In the genomic region with DNA sequence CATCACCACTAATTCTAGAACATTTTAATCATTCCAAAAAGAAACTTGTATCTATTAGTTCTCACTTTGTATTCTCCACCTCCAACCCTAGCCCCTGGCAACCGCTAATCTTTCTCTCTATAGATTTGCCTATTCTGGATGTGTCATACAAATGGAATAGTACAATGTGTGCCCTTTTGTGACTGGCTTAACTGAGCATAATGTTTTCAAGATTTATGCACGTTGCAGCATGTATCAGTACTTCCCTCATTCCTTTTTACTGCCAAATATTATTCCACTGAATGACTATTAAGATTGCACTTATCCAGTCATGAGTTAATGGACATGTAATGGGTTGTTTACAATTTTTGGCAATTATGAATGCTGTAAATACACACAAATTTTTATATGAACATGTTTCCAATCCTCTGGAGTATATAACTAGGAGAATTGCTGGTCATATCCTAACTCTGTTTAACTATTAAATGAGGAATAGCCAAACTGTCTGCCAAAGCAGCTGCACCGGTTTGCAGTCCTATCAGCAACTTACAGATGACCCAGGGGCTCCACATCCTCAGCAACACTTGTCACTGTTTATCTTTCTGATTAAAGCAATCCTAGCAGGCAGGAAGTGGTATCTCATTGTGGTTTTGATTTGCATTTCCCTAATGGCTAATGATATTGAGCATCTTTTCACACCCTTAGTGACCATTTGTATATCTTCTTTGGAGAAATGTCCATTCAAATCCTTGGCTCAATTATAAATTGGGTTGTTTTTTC, we compare ENCODE assay signal across 1 cellular context.
TF ChIP-seq lines count a peak whose summit lies in the region.

No MANE protein-coding gene starts in this region.

TF ChIP-seq in K562, 482 proteins besides CTCF, POLR2A, EP300 and RAD21 (continued from another document and continues in another):
- peak; percentile 85; the same call in 1 of the 2 replicates for TF ChIP-seq RUNX1 (IDR thresholded peaks at IDR 0.05; ENCODE audit: low read depth)
- peak; percentile 93 for TF ChIP-seq SOX6 (IDR thresholded peaks at IDR 0.05)
- no peak for TF ChIP-seq ZNF75A (CRISPR knock-in tag; IDR thresholded peaks at IDR 0.05)
- TF ChIP-seq, protein P1, sequence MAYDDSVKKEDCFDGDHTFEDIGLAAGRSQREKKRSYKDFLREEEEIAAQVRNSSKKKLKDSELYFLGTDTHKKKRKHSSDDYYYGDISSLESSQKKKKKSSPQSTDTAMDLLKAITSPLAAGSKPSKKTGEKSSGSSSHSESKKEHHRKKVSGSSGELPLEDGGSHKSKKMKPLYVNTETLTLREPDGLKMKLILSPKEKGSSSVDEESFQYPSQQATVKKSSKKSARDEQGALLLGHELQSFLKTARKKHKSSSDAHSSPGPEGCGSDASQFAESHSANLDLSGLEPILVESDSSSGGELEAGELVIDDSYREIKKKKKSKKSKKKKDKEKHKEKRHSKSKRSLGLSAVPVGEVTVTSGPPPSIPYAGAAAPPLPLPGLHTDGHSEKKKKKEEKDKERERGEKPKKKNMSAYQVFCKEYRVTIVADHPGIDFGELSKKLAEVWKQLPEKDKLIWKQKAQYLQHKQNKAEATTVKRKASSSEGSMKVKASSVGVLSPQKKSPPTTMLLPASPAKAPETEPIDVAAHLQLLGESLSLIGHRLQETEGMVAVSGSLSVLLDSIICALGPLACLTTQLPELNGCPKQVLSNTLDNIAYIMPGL (CRISPR knock-in tag; IDR thresholded peaks at IDR 0.05), result no peak
- TF ChIP-seq ZKSCAN8 (CRISPR knock-in tag; IDR thresholded peaks at IDR 0.05), result no peak; the same call in 1 of the 2 replicates
- peak; percentile 53; the same call in 1 of the 2 replicates for TF ChIP-seq LCOR (CRISPR knock-in tag; IDR thresholded peaks at IDR 0.05)
- TF ChIP-seq ZBTB8A (IDR thresholded peaks at IDR 0.05; ENCODE audit: partially characterized antibody), result no peak
- 0 out of 2 replicates have a peak, but pooled peaks have one; percentile 35 for TF ChIP-seq MEF2D (tag; conservative IDR thresholded peaks at IDR 0.05; ENCODE audit: low read depth)
- TF ChIP-seq ZNF764 (CRISPR knock-in tag; IDR thresholded peaks at IDR 0.05; ENCODE audit: low read depth), result no peak
- TF ChIP-seq, protein P2, sequence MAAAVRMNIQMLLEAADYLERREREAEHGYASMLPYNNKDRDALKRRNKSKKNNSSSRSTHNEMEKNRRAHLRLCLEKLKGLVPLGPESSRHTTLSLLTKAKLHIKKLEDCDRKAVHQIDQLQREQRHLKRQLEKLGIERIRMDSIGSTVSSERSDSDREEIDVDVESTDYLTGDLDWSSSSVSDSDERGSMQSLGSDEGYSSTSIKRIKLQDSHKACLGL (CRISPR knock-in tag; IDR thresholded peaks at IDR 0.05; ENCODE audit: borderline replicate concordance, poor library complexity, severe bottlenecking), result no peak
- peak; percentile 89 for TF ChIP-seq SMAD4 (CRISPR knock-in tag; conservative IDR thresholded peaks at IDR 0.05)
- TF ChIP-seq ZBED1 (IDR thresholded peaks at IDR 0.05), result peak; percentile 73; the same call in 1 of the 2 replicates
- no peak for TF ChIP-seq CREBBP (IDR thresholded peaks at IDR 0.05; ENCODE audit: low read depth, low read length)
- TF ChIP-seq RNF2 (IDR thresholded peaks at IDR 0.05), result peak; percentile 84
- TF ChIP-seq, protein P3, sequence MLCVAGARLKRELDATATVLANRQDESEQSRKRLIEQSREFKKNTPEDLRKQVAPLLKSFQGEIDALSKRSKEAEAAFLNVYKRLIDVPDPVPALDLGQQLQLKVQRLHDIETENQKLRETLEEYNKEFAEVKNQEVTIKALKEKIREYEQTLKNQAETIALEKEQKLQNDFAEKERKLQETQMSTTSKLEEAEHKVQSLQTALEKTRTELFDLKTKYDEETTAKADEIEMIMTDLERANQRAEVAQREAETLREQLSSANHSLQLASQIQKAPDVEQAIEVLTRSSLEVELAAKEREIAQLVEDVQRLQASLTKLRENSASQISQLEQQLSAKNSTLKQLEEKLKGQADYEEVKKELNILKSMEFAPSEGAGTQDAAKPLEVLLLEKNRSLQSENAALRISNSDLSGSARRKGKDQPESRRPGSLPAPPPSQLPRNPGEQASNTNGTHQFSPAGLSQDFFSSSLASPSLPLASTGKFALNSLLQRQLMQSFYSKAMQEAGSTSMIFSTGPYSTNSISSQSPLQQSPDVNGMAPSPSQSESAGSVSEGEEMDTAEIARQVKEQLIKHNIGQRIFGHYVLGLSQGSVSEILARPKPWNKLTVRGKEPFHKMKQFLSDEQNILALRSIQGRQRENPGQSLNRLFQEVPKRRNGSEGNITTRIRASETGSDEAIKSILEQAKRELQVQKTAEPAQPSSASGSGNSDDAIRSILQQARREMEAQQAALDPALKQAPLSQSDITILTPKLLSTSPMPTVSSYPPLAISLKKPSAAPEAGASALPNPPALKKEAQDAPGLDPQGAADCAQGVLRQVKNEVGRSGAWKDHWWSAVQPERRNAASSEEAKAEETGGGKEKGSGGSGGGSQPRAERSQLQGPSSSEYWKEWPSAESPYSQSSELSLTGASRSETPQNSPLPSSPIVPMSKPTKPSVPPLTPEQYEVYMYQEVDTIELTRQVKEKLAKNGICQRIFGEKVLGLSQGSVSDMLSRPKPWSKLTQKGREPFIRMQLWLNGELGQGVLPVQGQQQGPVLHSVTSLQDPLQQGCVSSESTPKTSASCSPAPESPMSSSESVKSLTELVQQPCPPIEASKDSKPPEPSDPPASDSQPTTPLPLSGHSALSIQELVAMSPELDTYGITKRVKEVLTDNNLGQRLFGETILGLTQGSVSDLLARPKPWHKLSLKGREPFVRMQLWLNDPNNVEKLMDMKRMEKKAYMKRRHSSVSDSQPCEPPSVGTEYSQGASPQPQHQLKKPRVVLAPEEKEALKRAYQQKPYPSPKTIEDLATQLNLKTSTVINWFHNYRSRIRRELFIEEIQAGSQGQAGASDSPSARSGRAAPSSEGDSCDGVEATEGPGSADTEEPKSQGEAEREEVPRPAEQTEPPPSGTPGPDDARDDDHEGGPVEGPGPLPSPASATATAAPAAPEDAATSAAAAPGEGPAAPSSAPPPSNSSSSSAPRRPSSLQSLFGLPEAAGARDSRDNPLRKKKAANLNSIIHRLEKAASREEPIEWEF (CRISPR knock-in tag; IDR thresholded peaks at IDR 0.05), result no peak
- TF ChIP-seq, protein P4, sequence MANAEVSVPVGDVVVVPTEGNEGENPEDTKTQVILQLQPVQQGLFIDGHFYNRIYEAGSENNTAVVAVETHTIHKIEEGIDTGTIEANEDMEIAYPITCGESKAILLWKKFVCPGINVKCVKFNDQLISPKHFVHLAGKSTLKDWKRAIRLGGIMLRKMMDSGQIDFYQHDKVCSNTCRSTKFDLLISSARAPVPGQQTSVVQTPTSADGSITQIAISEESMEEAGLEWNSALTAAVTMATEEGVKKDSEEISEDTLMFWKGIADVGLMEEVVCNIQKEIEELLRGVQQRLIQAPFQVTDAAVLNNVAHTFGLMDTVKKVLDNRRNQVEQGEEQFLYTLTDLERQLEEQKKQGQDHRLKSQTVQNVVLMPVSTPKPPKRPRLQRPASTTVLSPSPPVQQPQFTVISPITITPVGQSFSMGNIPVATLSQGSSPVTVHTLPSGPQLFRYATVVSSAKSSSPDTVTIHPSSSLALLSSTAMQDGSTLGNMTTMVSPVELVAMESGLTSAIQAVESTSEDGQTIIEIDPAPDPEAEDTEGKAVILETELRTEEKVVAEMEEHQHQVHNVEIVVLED (CRISPR knock-in tag; IDR thresholded peaks at IDR 0.05), result no peak
- peak; percentile 76 for TF ChIP-seq GABPA (tag; conservative IDR thresholded peaks at IDR 0.05; ENCODE audit: low read depth)
- TF ChIP-seq RBM14 (IDR thresholded peaks at IDR 0.05; ENCODE audit: borderline replicate concordance, insufficient read depth, low read depth, low read length), result no peak
- no peak for TF ChIP-seq SP2 (IDR thresholded peaks at IDR 0.05; ENCODE audit: extremely low read depth, low read depth, low read length, poor library complexity, severe bottlenecking)
- TF ChIP-seq RBM25 (IDR thresholded peaks at IDR 0.05; ENCODE audit: low read depth, low read length, severe bottlenecking), result no peak
- TF ChIP-seq, protein P5, sequence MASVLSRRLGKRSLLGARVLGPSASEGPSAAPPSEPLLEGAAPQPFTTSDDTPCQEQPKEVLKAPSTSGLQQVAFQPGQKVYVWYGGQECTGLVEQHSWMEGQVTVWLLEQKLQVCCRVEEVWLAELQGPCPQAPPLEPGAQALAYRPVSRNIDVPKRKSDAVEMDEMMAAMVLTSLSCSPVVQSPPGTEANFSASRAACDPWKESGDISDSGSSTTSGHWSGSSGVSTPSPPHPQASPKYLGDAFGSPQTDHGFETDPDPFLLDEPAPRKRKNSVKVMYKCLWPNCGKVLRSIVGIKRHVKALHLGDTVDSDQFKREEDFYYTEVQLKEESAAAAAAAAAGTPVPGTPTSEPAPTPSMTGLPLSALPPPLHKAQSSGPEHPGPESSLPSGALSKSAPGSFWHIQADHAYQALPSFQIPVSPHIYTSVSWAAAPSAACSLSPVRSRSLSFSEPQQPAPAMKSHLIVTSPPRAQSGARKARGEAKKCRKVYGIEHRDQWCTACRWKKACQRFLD (CRISPR knock-in tag; IDR thresholded peaks at IDR 0.05), result peak; percentile 73; the same call in 1 of the 2 replicates
- no peak for TF ChIP-seq ZNF830 (CRISPR knock-in tag; IDR thresholded peaks at IDR 0.05)
- no peak for TF ChIP-seq U2AF2 (optimal IDR thresholded peaks at IDR 0.05; ENCODE audit: low read depth, low read length)
- TF ChIP-seq RBM39 (optimal IDR thresholded peaks at IDR 0.05; ENCODE audit: low read depth, low read length), result no peak
- no peak for TF ChIP-seq ZNF347 (CRISPR knock-in tag; IDR thresholded peaks at IDR 0.05; ENCODE audit: low read depth)
- TF ChIP-seq, protein P6, sequence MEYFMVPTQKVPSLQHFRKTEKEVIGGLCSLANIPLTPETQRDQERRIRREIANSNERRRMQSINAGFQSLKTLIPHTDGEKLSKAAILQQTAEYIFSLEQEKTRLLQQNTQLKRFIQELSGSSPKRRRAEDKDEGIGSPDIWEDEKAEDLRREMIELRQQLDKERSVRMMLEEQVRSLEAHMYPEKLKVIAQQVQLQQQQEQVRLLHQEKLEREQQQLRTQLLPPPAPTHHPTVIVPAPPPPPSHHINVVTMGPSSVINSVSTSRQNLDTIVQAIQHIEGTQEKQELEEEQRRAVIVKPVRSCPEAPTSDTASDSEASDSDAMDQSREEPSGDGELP (CRISPR knock-in tag; IDR thresholded peaks at IDR 0.05; ENCODE audit: borderline replicate concordance), result no peak; the same call in 1 of the 2 replicates
- no peak for TF ChIP-seq ZNF57 (CRISPR knock-in tag; IDR thresholded peaks at IDR 0.05)
- 0 out of 2 replicates have a peak, but pooled peaks have one; percentile 53 for TF ChIP-seq ZNF197 (CRISPR knock-in tag; IDR thresholded peaks at IDR 0.05; ENCODE audit: low read depth)
- no peak for TF ChIP-seq JUN (IDR thresholded peaks at IDR 0.05; ENCODE audit: borderline replicate concordance, low read depth, low read length)
- TF ChIP-seq JUN (CRISPR knock-in tag; IDR thresholded peaks at IDR 0.05; ENCODE audit: borderline replicate concordance), result no peak
- TF ChIP-seq, protein P7, sequence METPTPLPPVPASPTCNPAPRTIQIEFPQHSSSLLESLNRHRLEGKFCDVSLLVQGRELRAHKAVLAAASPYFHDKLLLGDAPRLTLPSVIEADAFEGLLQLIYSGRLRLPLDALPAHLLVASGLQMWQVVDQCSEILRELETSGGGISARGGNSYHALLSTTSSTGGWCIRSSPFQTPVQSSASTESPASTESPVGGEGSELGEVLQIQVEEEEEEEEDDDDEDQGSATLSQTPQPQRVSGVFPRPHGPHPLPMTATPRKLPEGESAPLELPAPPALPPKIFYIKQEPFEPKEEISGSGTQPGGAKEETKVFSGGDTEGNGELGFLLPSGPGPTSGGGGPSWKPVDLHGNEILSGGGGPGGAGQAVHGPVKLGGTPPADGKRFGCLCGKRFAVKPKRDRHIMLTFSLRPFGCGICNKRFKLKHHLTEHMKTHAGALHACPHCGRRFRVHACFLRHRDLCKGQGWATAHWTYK (CRISPR knock-in tag; IDR thresholded peaks at IDR 0.05), result no peak
- TF ChIP-seq CHD2 (IDR thresholded peaks at IDR 0.05; ENCODE audit: low read depth, low read length), result no peak
- TF ChIP-seq, protein P8, sequence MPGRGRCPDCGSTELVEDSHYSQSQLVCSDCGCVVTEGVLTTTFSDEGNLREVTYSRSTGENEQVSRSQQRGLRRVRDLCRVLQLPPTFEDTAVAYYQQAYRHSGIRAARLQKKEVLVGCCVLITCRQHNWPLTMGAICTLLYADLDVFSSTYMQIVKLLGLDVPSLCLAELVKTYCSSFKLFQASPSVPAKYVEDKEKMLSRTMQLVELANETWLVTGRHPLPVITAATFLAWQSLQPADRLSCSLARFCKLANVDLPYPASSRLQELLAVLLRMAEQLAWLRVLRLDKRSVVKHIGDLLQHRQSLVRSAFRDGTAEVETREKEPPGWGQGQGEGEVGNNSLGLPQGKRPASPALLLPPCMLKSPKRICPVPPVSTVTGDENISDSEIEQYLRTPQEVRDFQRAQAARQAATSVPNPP (IDR thresholded peaks at IDR 0.05; ENCODE audit: borderline replicate concordance, insufficient read depth, insufficient read length), result no peak
- TF ChIP-seq FOXK1 (CRISPR knock-in tag; IDR thresholded peaks at IDR 0.05; ENCODE audit: borderline replicate concordance), result no peak
- TF ChIP-seq HDAC2 (IDR thresholded peaks at IDR 0.05), result peak; percentile 99
- TF ChIP-seq TBL1XR1 (IDR thresholded peaks at IDR 0.05; ENCODE audit: low read length in 2 of 2), result peak in 1 of 2 experiments; percentile 89; a peak in 2 of 4 replicates
- TF ChIP-seq HMG20A (CRISPR knock-in tag; conservative IDR thresholded peaks at IDR 0.05), result 0 out of 2 replicates have a peak, but pooled peaks have one; percentile 74
- no peak for TF ChIP-seq GTF2F1 (IDR thresholded peaks at IDR 0.05; ENCODE audit: low read depth, low read length)
- no peak for TF ChIP-seq NELFE (IDR thresholded peaks at IDR 0.05; ENCODE audit: insufficient read depth, insufficient read length)
- no peak for TF ChIP-seq PURB (CRISPR knock-in tag; IDR thresholded peaks at IDR 0.05; ENCODE audit: low read depth)
- no peak for TF ChIP-seq FOXK2 (conservative IDR thresholded peaks at IDR 0.05 in 1 of 2, IDR thresholded peaks at IDR 0.05 in 1 of 2; ENCODE audit: low read depth in 2 of 2)
- TF ChIP-seq KDM1A (IDR thresholded peaks at IDR 0.05), result peak; percentile 99
- TF ChIP-seq, protein P9, sequence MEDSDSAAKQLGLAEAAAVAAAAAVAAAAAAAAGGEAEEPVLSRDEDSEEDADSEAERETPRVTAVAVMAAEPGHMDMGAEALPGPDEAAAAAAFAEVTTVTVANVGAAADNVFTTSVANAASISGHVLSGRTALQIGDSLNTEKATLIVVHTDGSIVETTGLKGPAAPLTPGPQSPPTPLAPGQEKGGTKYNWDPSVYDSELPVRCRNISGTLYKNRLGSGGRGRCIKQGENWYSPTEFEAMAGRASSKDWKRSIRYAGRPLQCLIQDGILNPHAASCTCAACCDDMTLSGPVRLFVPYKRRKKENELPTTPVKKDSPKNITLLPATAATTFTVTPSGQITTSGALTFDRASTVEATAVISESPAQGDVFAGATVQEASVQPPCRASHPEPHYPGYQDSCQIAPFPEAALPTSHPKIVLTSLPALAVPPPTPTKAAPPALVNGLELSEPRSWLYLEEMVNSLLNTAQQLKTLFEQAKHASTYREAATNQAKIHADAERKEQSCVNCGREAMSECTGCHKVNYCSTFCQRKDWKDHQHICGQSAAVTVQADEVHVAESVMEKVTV (CRISPR knock-in tag; IDR thresholded peaks at IDR 0.05), result no peak
